Comparison of ENCODE assay signal across 1 cellular context in the genomic region with DNA sequence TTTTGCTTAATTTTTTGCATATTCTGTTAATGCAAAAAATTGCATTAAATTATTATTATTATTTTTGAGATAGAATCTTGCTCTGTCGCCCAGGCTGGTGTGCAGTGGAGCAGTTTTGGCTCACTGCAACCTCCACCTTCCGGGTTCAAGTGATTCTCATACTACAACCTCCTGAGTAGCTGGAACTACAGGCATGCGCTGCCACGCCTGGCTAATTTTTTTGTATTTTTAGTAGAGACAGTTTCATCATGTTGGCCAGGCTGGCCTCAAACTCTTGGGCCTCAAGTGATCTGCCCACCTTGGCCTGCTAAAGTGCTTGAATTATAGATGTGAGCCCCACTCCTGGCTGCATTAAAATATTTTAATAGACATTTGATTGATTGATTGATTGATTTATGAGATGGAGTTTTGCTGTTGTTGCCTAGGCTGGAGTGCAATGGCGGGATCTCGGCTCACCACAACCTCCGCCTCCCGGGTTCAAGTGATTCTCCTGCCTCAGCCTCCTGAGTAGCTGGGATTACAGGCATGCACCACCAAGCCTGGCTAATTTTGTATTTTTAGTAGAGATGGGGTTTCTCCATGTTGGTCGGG.
TF ChIP-seq lines count a peak whose summit lies in the region.

No MANE protein-coding gene starts in this region.

TF ChIP-seq in GM12891, 5 proteins besides CTCF, POLR2A, EP300 and RAD21:
- TF ChIP-seq PAX5 (IDR thresholded peaks at IDR 0.05; ENCODE audit: insufficient read depth, low read length, severe bottlenecking): peak; percentile 84
